1 cellular context compared by ENCODE assay signal in genomic region chr6:138222901-138223546, GRCh38.
TF ChIP-seq lines count a peak whose summit lies in the region.

No MANE protein-coding gene starts in this region.

TF ChIP-seq in HepG2, 621 proteins besides CTCF, POLR2A, EP300 and RAD21 (continued from another document and continues in another):
- TF ChIP-seq ZNF639 (CRISPR knock-in tag; conservative IDR thresholded peaks at IDR 0.05) (no peak; the same call in 1 of the 2 replicates), ZBTB1 (CRISPR knock-in tag; IDR thresholded peaks at IDR 0.05; ENCODE audit: borderline replicate concordance) (no peak), ZNF703 (CRISPR knock-in tag; IDR thresholded peaks at IDR 0.05; ENCODE audit: borderline replicate concordance) (no peak), ARHGAP35 (CRISPR knock-in tag; IDR thresholded peaks at IDR 0.05; ENCODE audit: borderline replicate concordance) (no peak), CENPX (CRISPR knock-in tag; IDR thresholded peaks at IDR 0.05) (no peak), NFIB (CRISPR knock-in tag; IDR thresholded peaks at IDR 0.05; ENCODE audit: borderline replicate concordance) (no peak), U2AF2 (IDR thresholded peaks at IDR 0.05; ENCODE audit: low read depth, low read length) (no peak), ZNF367 (CRISPR knock-in tag; IDR thresholded peaks at IDR 0.05; ENCODE audit: borderline replicate concordance) (no peak), ZNF260 (CRISPR knock-in tag; IDR thresholded peaks at IDR 0.05; ENCODE audit: borderline replicate concordance, low read depth) (no peak), TRAFD1 (CRISPR knock-in tag; IDR thresholded peaks at IDR 0.05; ENCODE audit: borderline replicate concordance) (no peak), SNAPC2 (CRISPR knock-in tag; IDR thresholded peaks at IDR 0.05) (no peak), RBM39 (IDR thresholded peaks at IDR 0.05; ENCODE audit: low read depth, low read length, poor library complexity, severe bottlenecking) (no peak), ZNF3 (CRISPR knock-in tag; IDR thresholded peaks at IDR 0.05) (0 out of 2 replicates have a peak, but pooled peaks have one; percentile 40), PAX8 (CRISPR knock-in tag; IDR thresholded peaks at IDR 0.05; ENCODE audit: borderline replicate concordance) (no peak), GPBP1L1 (CRISPR knock-in tag; IDR thresholded peaks at IDR 0.05) (no peak), ZNF619 (CRISPR knock-in tag; IDR thresholded peaks at IDR 0.05) (no peak), FOXO1 (CRISPR knock-in tag; IDR thresholded peaks at IDR 0.05) (peak; percentile 94), SATB2 (CRISPR knock-in tag; IDR thresholded peaks at IDR 0.05) (no peak), NPAS2 (CRISPR knock-in tag; IDR thresholded peaks at IDR 0.05; ENCODE audit: borderline replicate concordance) (no peak), ZSCAN20 (CRISPR knock-in tag; IDR thresholded peaks at IDR 0.05; ENCODE audit: borderline replicate concordance) (no peak), ZFY (CRISPR knock-in tag; IDR thresholded peaks at IDR 0.05) (peak; percentile 29; the same call in 1 of the 2 replicates), RXRB (CRISPR knock-in tag; IDR thresholded peaks at IDR 0.05; ENCODE audit: borderline replicate concordance) (peak; percentile 95), MAFK (conservative IDR thresholded peaks at IDR 0.05 in 1 of 2, IDR thresholded peaks at IDR 0.05 in 1 of 2; ENCODE audit: low read length in 2 of 2) (peak in 1 of 2 experiments; percentile 13; a peak in 1 of 4 replicates), ATF7-NPFF (CRISPR knock-in tag; IDR thresholded peaks at IDR 0.05; ENCODE audit: low read depth) (no peak), HDAC6 (IDR thresholded peaks at IDR 0.05; ENCODE audit: low read depth, low read length) (no peak), TFE3 (CRISPR knock-in tag; IDR thresholded peaks at IDR 0.05) (peak; percentile 79), SOX5 (CRISPR knock-in tag; IDR thresholded peaks at IDR 0.05; ENCODE audit: borderline replicate concordance) (peak; percentile 92; the same call in 1 of the 2 replicates), ZNF460 (CRISPR knock-in tag; IDR thresholded peaks at IDR 0.05; ENCODE audit: borderline replicate concordance) (no peak), BRCA1 (CRISPR knock-in tag; IDR thresholded peaks at IDR 0.05) (no peak), JARID2 (CRISPR knock-in tag; IDR thresholded peaks at IDR 0.05; ENCODE audit: insufficient replicate concordance) (no peak), SRSF9 (IDR thresholded peaks at IDR 0.05; ENCODE audit: borderline replicate concordance, insufficient read depth, low read depth, low read length, poor library complexity, severe bottlenecking) (no peak), ZNF569 (CRISPR knock-in tag; IDR thresholded peaks at IDR 0.05; ENCODE audit: borderline replicate concordance) (no peak), ZNF740 (CRISPR knock-in tag; IDR thresholded peaks at IDR 0.05) (no peak), TCF7L2 (IDR thresholded peaks at IDR 0.05; ENCODE audit: low read depth, low read length) (no peak), MXD4 (CRISPR knock-in tag; IDR thresholded peaks at IDR 0.05) (peak; percentile 83), ZNF225 (CRISPR knock-in tag; IDR thresholded peaks at IDR 0.05) (no peak), ISL2 (CRISPR knock-in tag; IDR thresholded peaks at IDR 0.05) (peak; percentile 89), WIZ (CRISPR knock-in tag; IDR thresholded peaks at IDR 0.05) (peak; percentile 95), ZNF101 (CRISPR knock-in tag; IDR thresholded peaks at IDR 0.05; ENCODE audit: borderline replicate concordance, low read depth) (no peak), CCDC6 (CRISPR knock-in tag; IDR thresholded peaks at IDR 0.05) (no peak), SNRNP70 (IDR thresholded peaks at IDR 0.05; ENCODE audit: low read depth, low read length) (no peak), ZNF780A (CRISPR knock-in tag; IDR thresholded peaks at IDR 0.05) (no peak), EEA1 (CRISPR knock-in tag; IDR thresholded peaks at IDR 0.05; ENCODE audit: borderline replicate concordance) (no peak), ARNTL (CRISPR knock-in tag; IDR thresholded peaks at IDR 0.05) (peak; percentile 71), RCOR2 (CRISPR knock-in tag; IDR thresholded peaks at IDR 0.05) (peak; percentile 93), REXO4 (CRISPR knock-in tag; IDR thresholded peaks at IDR 0.05; ENCODE audit: borderline replicate concordance) (no peak), MEF2D (CRISPR knock-in tag; IDR thresholded peaks at IDR 0.05) (peak; percentile 93), ZNF337 (CRISPR knock-in tag; IDR thresholded peaks at IDR 0.05; ENCODE audit: borderline replicate concordance, low read depth) (peak; percentile 90; the same call in 1 of the 2 replicates), ZNF274 (CRISPR knock-in tag; IDR thresholded peaks at IDR 0.05) (no peak), ZNF567 (CRISPR knock-in tag; IDR thresholded peaks at IDR 0.05; ENCODE audit: borderline replicate concordance) (peak; percentile 54; the same call in 1 of the 2 replicates), ZNF282 (IDR thresholded peaks at IDR 0.05; ENCODE audit: partially characterized antibody) (no peak), MEIS1 (CRISPR knock-in tag; IDR thresholded peaks at IDR 0.05; ENCODE audit: borderline replicate concordance) (no peak), NCOA2 (CRISPR knock-in tag; IDR thresholded peaks at IDR 0.05) (peak; percentile 86)
- TF ChIP-seq, protein P1, sequence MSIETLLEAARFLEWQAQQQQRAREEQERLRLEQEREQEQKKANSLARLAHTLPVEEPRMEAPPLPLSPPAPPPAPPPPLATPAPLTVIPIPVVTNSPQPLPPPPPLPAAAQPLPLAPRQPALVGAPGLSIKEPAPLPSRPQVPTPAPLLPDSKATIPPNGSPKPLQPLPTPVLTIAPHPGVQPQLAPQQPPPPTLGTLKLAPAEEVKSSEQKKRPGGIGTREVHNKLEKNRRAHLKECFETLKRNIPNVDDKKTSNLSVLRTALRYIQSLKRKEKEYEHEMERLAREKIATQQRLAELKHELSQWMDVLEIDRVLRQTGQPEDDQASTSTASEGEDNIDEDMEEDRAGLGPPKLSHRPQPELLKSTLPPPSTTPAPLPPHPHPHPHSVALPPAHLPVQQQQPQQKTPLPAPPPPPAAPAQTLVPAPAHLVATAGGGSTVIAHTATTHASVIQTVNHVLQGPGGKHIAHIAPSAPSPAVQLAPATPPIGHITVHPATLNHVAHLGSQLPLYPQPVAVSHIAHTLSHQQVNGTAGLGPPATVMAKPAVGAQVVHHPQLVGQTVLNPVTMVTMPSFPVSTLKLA (IDR thresholded peaks at IDR 0.05), result peak; percentile 66
- TF ChIP-seq, protein P2, sequence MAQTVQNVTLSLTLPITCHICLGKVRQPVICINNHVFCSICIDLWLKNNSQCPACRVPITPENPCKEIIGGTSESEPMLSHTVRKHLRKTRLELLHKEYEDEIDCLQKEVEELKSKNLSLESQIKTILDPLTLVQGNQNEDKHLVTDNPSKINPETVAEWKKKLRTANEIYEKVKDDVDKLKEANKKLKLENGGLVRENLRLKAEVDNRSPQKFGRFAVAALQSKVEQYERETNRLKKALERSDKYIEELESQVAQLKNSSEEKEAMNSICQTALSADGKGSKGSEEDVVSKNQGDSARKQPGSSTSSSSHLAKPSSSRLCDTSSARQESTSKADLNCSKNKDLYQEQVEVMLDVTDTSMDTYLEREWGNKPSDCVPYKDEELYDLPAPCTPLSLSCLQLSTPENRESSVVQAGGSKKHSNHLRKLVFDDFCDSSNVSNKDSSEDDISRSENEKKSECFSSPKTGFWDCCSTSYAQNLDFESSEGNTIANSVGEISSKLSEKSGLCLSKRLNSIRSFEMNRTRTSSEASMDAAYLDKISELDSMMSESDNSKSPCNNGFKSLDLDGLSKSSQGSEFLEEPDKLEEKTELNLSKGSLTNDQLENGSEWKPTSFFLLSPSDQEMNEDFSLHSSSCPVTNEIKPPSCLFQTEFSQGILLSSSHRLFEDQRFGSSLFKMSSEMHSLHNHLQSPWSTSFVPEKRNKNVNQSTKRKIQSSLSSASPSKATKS (CRISPR knock-in tag; IDR thresholded peaks at IDR 0.05), result no peak
- TF ChIP-seq, protein P3, sequence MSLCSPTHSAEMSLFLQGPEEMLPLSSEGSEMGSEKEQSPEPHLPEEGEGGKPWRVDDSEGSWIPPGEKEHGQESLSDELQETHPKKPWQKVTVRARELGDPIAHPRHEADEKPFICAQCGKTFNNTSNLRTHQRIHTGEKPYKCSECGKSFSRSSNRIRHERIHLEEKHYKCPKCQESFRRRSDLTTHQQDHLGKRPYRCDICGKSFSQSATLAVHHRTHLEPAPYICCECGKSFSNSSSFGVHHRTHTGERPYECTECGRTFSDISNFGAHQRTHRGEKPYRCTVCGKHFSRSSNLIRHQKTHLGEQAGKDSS (CRISPR knock-in tag; IDR thresholded peaks at IDR 0.05; ENCODE audit: borderline replicate concordance, low read depth), result 0 out of 2 replicates have a peak, but pooled peaks have one; percentile 71
- TF ChIP-seq, protein P4, sequence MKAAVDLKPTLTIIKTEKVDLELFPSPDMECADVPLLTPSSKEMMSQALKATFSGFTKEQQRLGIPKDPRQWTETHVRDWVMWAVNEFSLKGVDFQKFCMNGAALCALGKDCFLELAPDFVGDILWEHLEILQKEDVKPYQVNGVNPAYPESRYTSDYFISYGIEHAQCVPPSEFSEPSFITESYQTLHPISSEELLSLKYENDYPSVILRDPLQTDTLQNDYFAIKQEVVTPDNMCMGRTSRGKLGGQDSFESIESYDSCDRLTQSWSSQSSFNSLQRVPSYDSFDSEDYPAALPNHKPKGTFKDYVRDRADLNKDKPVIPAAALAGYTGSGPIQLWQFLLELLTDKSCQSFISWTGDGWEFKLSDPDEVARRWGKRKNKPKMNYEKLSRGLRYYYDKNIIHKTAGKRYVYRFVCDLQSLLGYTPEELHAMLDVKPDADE (CRISPR knock-in tag; IDR thresholded peaks at IDR 0.05), result no peak
- TF ChIP-seq, protein P5, sequence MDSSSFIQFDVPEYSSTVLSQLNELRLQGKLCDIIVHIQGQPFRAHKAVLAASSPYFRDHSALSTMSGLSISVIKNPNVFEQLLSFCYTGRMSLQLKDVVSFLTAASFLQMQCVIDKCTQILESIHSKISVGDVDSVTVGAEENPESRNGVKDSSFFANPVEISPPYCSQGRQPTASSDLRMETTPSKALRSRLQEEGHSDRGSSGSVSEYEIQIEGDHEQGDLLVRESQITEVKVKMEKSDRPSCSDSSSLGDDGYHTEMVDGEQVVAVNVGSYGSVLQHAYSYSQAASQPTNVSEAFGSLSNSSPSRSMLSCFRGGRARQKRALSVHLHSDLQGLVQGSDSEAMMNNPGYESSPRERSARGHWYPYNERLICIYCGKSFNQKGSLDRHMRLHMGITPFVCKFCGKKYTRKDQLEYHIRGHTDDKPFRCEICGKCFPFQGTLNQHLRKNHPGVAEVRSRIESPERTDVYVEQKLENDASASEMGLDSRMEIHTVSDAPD (CRISPR knock-in tag; IDR thresholded peaks at IDR 0.05), result peak; percentile 92; the same call in 1 of the 2 replicates
- TF ChIP-seq, protein P6, sequence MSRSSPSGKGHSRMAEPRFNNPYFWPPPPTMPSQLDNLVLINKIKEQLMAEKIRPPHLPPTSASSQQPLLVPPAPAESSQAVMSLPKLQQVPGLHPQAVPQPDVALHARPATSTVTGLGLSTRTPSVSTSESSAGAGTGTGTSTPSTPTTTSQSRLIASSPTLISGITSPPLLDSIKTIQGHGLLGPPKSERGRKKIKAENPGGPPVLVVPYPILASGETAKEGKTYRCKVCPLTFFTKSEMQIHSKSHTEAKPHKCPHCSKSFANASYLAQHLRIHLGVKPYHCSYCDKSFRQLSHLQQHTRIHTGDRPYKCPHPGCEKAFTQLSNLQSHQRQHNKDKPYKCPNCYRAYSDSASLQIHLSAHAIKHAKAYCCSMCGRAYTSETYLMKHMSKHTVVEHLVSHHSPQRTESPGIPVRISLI (CRISPR knock-in tag; IDR thresholded peaks at IDR 0.05; ENCODE audit: borderline replicate concordance), result peak; percentile 98
